In genomic region chr3:40456940-40457823, GRCh38 we compare ENCODE assay signal across 8 cellular contexts. TPM values are rescaled to one million over a fixed set of nuclear protein-coding genes. Genes with fewer than 3 reads are reported as not detected.
DNase-seq lines count a peak whose midpoint lies in the region; ATAC-seq and TF ChIP-seq lines count a peak whose summit lies in the region.

Gene RPL14 (plus strand): TSS chr3:40457339. CDS start chr3:40457472, 133 bp downstream.

- in situ Hi-C loops in GM13976 (cut with MboI; ENCODE audit: low sequenced_read_pairs, unreplicated experiment), result no loop called here

- H3K36me3 Mint-ChIP-seq in T-helper 1 cell treated with Interleukin-12 subunit alpha and Interleukin-12 subunit beta and Interleukin-4 antibody, amounts not matched to agents 30 μg/mL and 1 μg/mL, for 36 hours (ENCODE audit: low read depth), result peaks cover 33% of the 10 kb centered on the region
- H3K36me3 Mint-ChIP-seq in progenitor cell of endocrine pancreas (ENCODE audit: insufficient read depth), result peaks cover 22% of the 10 kb centered on the region

- H3K27me3 ChIP-seq in left ventricle myocardium inferior (ENCODE audit: low read depth), result no peaks in the 10 kb centered on the region

- H3K4me1 ChIP-seq in left ventricle myocardium inferior, result peaks cover 50% of the 10 kb centered on the region

- peak within 1 kb of the TSS; percentile 88 for H3K4me3 Mint-ChIP-seq in T-helper 1 cell treated with Interleukin-12 subunit alpha and Interleukin-12 subunit beta and Interleukin-4 antibody, amounts not matched to agents 30 μg/mL and 1 μg/mL, for 36 hours
- peak within 1 kb of the TSS; percentile 89 for H3K4me3 Mint-ChIP-seq in progenitor cell of endocrine pancreas (ENCODE audit: low read depth)

- H3K4me1 Mint-ChIP-seq in T-helper 1 cell treated with Interleukin-12 subunit alpha and Interleukin-12 subunit beta and Interleukin-4 antibody, amounts not matched to agents 30 μg/mL and 1 μg/mL, for 36 hours (ENCODE audit: low read depth), result peaks cover 30% of the 10 kb centered on the region
- peaks cover 20% of the 10 kb centered on the region for H3K4me1 Mint-ChIP-seq in progenitor cell of endocrine pancreas (ENCODE audit: low read depth)

- intact Hi-C loops in left ventricle myocardium inferior (cut with micrococcal nuclease), result no loop called here

- peak within 1 kb of the TSS; percentile 90 for H3K27ac ChIP-seq in left ventricle myocardium inferior (replicated peaks)

- TF ChIP-seq CTCF in GM13976 (IDR thresholded peaks at IDR 0.05; ENCODE audit: borderline replicate concordance, control extremely low read depth, extremely low read depth, insufficient read depth, missing control alignments) (no peak), left ventricle myocardium inferior (IDR thresholded peaks at IDR 0.05; ENCODE audit: borderline replicate concordance) (no peak), progenitor cell of endocrine pancreas (IDR thresholded peaks at IDR 0.05; ENCODE audit: unreplicated experiment) (no peak)

- H3K4me3 ChIP-seq in left ventricle myocardium inferior, result peak within 1 kb of the TSS; percentile 90

- no peaks in the 10 kb centered on the region for H3K9me3 Mint-ChIP-seq in T-helper 1 cell treated with Interleukin-12 subunit alpha and Interleukin-12 subunit beta and Interleukin-4 antibody, amounts not matched to agents 30 μg/mL and 1 μg/mL, for 36 hours
- H3K9me3 Mint-ChIP-seq in progenitor cell of endocrine pancreas (ENCODE audit: low read depth), result no peaks in the 10 kb centered on the region

- no peaks in the 10 kb centered on the region for H3K9me3 ChIP-seq in left ventricle myocardium inferior (replicated peaks)

- H3K27ac Mint-ChIP-seq in T-helper 1 cell treated with Interleukin-12 subunit alpha and Interleukin-12 subunit beta and Interleukin-4 antibody, amounts not matched to agents 30 μg/mL and 1 μg/mL, for 36 hours, result peak within 1 kb of the TSS; percentile 92
- H3K27ac Mint-ChIP-seq in progenitor cell of endocrine pancreas, result peak within 1 kb of the TSS; percentile 98

- no peaks in the 10 kb centered on the region for H3K27me3 Mint-ChIP-seq in T-helper 1 cell treated with Interleukin-12 subunit alpha and Interleukin-12 subunit beta and Interleukin-4 antibody, amounts not matched to agents 30 μg/mL and 1 μg/mL, for 36 hours (ENCODE audit: low read depth)
- no peaks in the 10 kb centered on the region for H3K27me3 Mint-ChIP-seq in progenitor cell of endocrine pancreas

- peak; percentile 94 for DNase-seq in GM13976 (ENCODE audit: low spot score)
- DNase-seq in NCI-H146 (lab: John Stamatoyannopoulos, UW), result peak; percentile 93
- peak; percentile 56 to 97 (median 93) for DNase-seq in amygdala (lab: John Stamatoyannopoulos, UW)
- peak; percentile 96 for DNase-seq in left ventricle myocardium inferior
- peak; percentile 75 for DNase-seq in progenitor cell of endocrine pancreas (ENCODE audit: low spot score, unreplicated experiment)
- peak; percentile 96 for DNase-seq in ureter (ENCODE audit: low spot score)

- peak; percentile 54 for ATAC-seq in HG02852 (IDR thresholded peaks at IDR 0.05; ENCODE audit: unreplicated experiment)

- H3K36me3 ChIP-seq in left ventricle myocardium inferior, result peaks cover 40% of the 10 kb centered on the region

RNA-seq across cellular contexts. Expression of gene RPL14, which starts in this region (rescaled TPM):
- total RNA-seq in left ventricle myocardium inferior (901 TPM), progenitor cell of endocrine pancreas (1,767 and 1,811 TPM in 2 replicates), ureter (2,169 TPM)

Comparison
In these comparisons a context has a peak if more than half of its experiments do, and no peak if none do; other contexts are left out.
1. Peak in every context shown above with its lines: DNase-seq, ATAC-seq, H3K4me3 ChIP-seq and H3K27ac ChIP-seq.